In the genomic region with DNA sequence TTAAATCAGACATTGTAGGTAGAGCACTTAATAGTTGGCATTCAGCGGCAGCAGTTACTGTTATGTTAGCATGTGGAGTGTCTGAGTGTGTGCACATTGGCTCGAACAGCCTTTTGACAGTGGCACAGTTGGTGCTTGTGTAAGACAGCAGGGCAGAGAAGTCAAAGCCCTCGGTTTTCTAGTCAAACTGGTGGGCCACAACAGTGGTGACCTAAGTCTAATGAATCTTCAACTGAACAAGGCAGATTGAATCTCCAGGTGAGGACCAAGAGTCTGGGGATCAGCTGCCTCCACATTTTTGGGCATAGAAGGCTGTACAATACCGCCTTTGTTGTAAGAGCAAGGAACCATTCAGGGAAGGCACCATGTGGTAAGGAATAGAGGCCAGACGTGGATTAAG, we compare ENCODE assay signal across 8 cellular contexts. TPM values are rescaled to one million over a fixed set of nuclear protein-coding genes. Genes with fewer than 3 reads are reported as not detected.
DNase-seq lines count a peak whose midpoint lies in the region; ATAC-seq, FAIRE-seq and TF ChIP-seq lines count a peak whose summit lies in the region.
"Not testable (repeated sequence)": the region's sequence is repeated elsewhere in the genome, so short reads cannot be mapped to it uniquely, and the experiment has no call there.

No MANE protein-coding gene starts in this region.

- not testable (repeated sequence) for H3K36me3 Mint-ChIP-seq in H9 (ENCODE audit: insufficient read depth in 1 of 3, low read depth in 3 of 3); activated CD4-positive, alpha-beta memory T cell treated with anti-CD3 and anti-CD28 coated beads, Interleukin-2, amount 10 ng/mL, durations not matched to agents 7 days and 5 days (ENCODE audit: low read depth)

- TF ChIP-seq POLR2A in A549 (IDR thresholded peaks at IDR 0.05; ENCODE audit: low read length); GM12878 (IDR thresholded peaks at IDR 0.05; ENCODE audit: low read depth, low read length): not testable (repeated sequence)

- POLR2A ChIA-PET in A549 (lab: Yijun Ruan, JAX), result interaction anchor here (1.3 kb wide), 1 partner anchor 58 kb away, joined by 4 read pairs; no protein-coding TSS in a partner anchor
- POLR2A ChIA-PET in OCI-LY7 (lab: Charles Lee), result interaction anchor here (0.6 kb wide), 1 partner anchor 41 kb away, joined by 3 read pairs; no protein-coding TSS in a partner anchor
- POLR2A ChIA-PET in activated CD4-positive, alpha-beta memory T cell treated with anti-CD3 and anti-CD28 coated beads, Interleukin-2, amount 10 ng/mL, durations not matched to agents 7 days and 5 days (lab: Charles Lee), result interaction anchor here (0.9 to 2.8 kb wide), 2 partner anchors 15 to 238 kb away, joined by 4 to 10 read pairs; a partner anchor contains a TSS
- POLR2A ChIA-PET in GM12878 (lab: Charles Lee), result interaction anchor here (0.6 kb wide), 1 partner anchor 1477 kb away, joined by 5 read pairs; no protein-coding TSS in a partner anchor

- not testable (repeated sequence) for H4K20me1 ChIP-seq in H9 (ENCODE audit: control insufficient read depth, insufficient read depth, insufficient read length); OCI-LY7 (ENCODE audit: insufficient read depth, low read length); GM12878 (ENCODE audit: control insufficient read depth, insufficient read depth)

- H3K27ac Mint-ChIP-seq in H9; activated CD4-positive, alpha-beta memory T cell treated with anti-CD3 and anti-CD28 coated beads, Interleukin-2, amount 10 ng/mL, durations not matched to agents 7 days and 5 days: not testable (repeated sequence)

- FAIRE-seq in A549 (lab: Jason Lieb, UNC); GM12878 (lab: Jason Lieb, UNC): not testable (repeated sequence)

- H3K27ac ChIP-seq in A549, result peak overlapping the region in 1 of 2 experiments; percentile 92; a peak in 1 of 6 replicates
- H3K27ac ChIP-seq in H9 (ENCODE audit: insufficient read length, low read depth, low read length); OCI-LY7 (ENCODE audit: low read depth, low read length, poor library complexity, severe bottlenecking); GM12878 (ENCODE audit: control insufficient read depth, insufficient read depth); muscle layer of duodenum (ENCODE audit: low read length): not testable (repeated sequence)

- not testable (repeated sequence) for H2BK20ac ChIP-seq in H9 (ENCODE audit: low read depth, low read length, poor library complexity, severe bottlenecking)

- CTCF ChIA-PET in A549 (lab: Yijun Ruan, JAX), result interaction anchor here (0.6 to 4.6 kb wide), 8 partner anchors 10 to 325 kb away, joined by 3 to 42 read pairs (median 5); no protein-coding TSS in a partner anchor
- CTCF ChIA-PET in OCI-LY7 (lab: Charles Lee; ENCODE audit: unreplicated experiment), result not testable (repeated sequence)
- CTCF ChIA-PET in activated CD4-positive, alpha-beta memory T cell treated with anti-CD3 and anti-CD28 coated beads, Interleukin-2, amount 10 ng/mL, durations not matched to agents 7 days and 5 days (lab: Charles Lee), result interaction anchor here (1.0 to 3.4 kb wide), 3 partner anchors 8 to 15 kb away, joined by 3 to 29 read pairs (median 3); no protein-coding TSS in a partner anchor
- CTCF ChIA-PET in GM12878 (lab: Yijun Ruan, JAX), result interaction anchor here (0.6 to 4.1 kb wide), 8 partner anchors 9 to 588 kb away, joined by 3 to 41 read pairs (median 4); a partner anchor contains a TSS

- not testable (repeated sequence) for TF ChIP-seq RAD21 in A549 (conservative IDR thresholded peaks at IDR 0.05 in 1 of 2, IDR thresholded peaks at IDR 0.05 in 1 of 2); GM12878 (IDR thresholded peaks at IDR 0.05; ENCODE audit: insufficient read depth, low read depth, low read length)

- not testable (repeated sequence) for H3K4me3 ChIP-seq in A549
- H3K4me3 ChIP-seq in OCI-LY7 (ENCODE audit: low read depth, low read length, poor library complexity, severe bottlenecking), result peak overlapping the region; percentile 95
- peak overlapping the region; percentile 89 for H3K4me3 ChIP-seq in GM12878
- peak overlapping the region; percentile 96 for H3K4me3 ChIP-seq in fibroblast of the aortic adventitia (ENCODE audit: low read depth, low read length)
- peak overlapping the region; percentile 86 to 95 for H3K4me3 ChIP-seq in muscle layer of duodenum (ENCODE audit: low read depth in 1 of 2, low read length in 2 of 2)
- peak overlapping the region; percentile 92 for H3K4me3 ChIP-seq in skeletal muscle satellite cell (ENCODE audit: low read length)

- not testable (repeated sequence) for TF ChIP-seq CTCF in A549 (IDR thresholded peaks at IDR 0.05); H9 (conservative IDR thresholded peaks at IDR 0.05); OCI-LY7 (conservative IDR thresholded peaks at IDR 0.05; ENCODE audit: low read length); GM12878 (IDR thresholded peaks at IDR 0.05 in 2 of 3, conservative IDR thresholded peaks at IDR 0.05 in 1 of 3; ENCODE audit: control insufficient read depth in 2 of 3, extremely low read depth in 1 of 3, insufficient read depth in 1 of 3, low read depth in 3 of 3, low read length in 3 of 3); fibroblast of the aortic adventitia (IDR thresholded peaks at IDR 0.05; ENCODE audit: insufficient read depth, low read length)

- not testable (repeated sequence) for H3K23ac ChIP-seq in H9 (ENCODE audit: insufficient read length, low read depth, low read length)

- in situ Hi-C loops in GM12878 (cut with MboI), result loop anchor here (5.0 kb wide), 1 partner anchor 328 kb away; no protein-coding TSS in a partner anchor

- ATAC-seq in A549, GM12878: not testable (repeated sequence)

- not testable (repeated sequence) for H2BK120ac ChIP-seq in H9 (ENCODE audit: low read depth, low read length, poor library complexity, severe bottlenecking)

- not testable (repeated sequence) for H3K23me2 ChIP-seq in H9 (ENCODE audit: insufficient read length, low read depth, low read length, poor library complexity, severe bottlenecking)

- peaks cover 14% of the 10 kb centered on the region; the same call in 1 of the 2 replicates for H3K36me3 ChIP-seq in OCI-LY7 (ENCODE audit: insufficient read depth, low read length)
- H3K36me3 ChIP-seq in GM12878 (ENCODE audit: control insufficient read depth in 2 of 2, insufficient read depth in 2 of 2, low read length in 1 of 2); muscle layer of duodenum (ENCODE audit: control insufficient read depth in 1 of 2, insufficient read depth in 2 of 2, low read length in 2 of 2); skeletal muscle satellite cell (ENCODE audit: insufficient read depth, low read length): not testable (repeated sequence)

- H2BK5ac ChIP-seq in H9 (ENCODE audit: insufficient read length, low read length), result not testable (repeated sequence)

- H3K4me2 ChIP-seq in A549, result peak overlapping the region; percentile 76
- H3K4me2 ChIP-seq in H9 (ENCODE audit: insufficient read depth, insufficient read length, low read length), result peak overlapping the region; percentile 83
- H3K4me2 ChIP-seq in OCI-LY7 (ENCODE audit: low read length), result peak overlapping the region; percentile 73
- H3K4me2 ChIP-seq in GM12878 (ENCODE audit: control insufficient read depth, insufficient read depth), result peak overlapping the region; percentile 1; the same call in 1 of the 2 replicates
- peak overlapping the region; percentile 92 for H3K4me2 ChIP-seq in skeletal muscle satellite cell (ENCODE audit: low read length)

- not testable (repeated sequence) for DNase-seq in A549 (ENCODE audit: low read depth in 1 of 2, low spot score in 1 of 2); H9; OCI-LY7 (ENCODE audit: low spot score); activated CD4-positive, alpha-beta memory T cell treated with anti-CD3 and anti-CD28 coated beads, Interleukin-2, amount 10 ng/mL, durations not matched to agents 7 days and 5 days; GM12878 (ENCODE audit: low read depth, low spot score); fibroblast of the aortic adventitia (ENCODE audit: low read depth)

- SMC1A ChIA-PET in GM12878 (lab: Charles Lee; ENCODE audit: uncharacterized antibody, unreplicated experiment), result interaction anchor here (0.7 to 1.2 kb wide), 3 partner anchors 14 to 239 kb away, joined by 3 to 4 read pairs (median 3); a partner anchor contains a TSS

- not testable (repeated sequence) for H2AK5ac ChIP-seq in H9 (ENCODE audit: insufficient read length, low read length)

- H3K9ac ChIP-seq in H9 (ENCODE audit: extremely low read depth, insufficient read length, low read length); GM12878 (ENCODE audit: control insufficient read depth, insufficient read depth, low read length): not testable (repeated sequence)
- H3K9ac ChIP-seq in skeletal muscle satellite cell (ENCODE audit: low read depth, low read length), result peak overlapping the region; percentile 94

- H3K18ac ChIP-seq in H9 (ENCODE audit: insufficient read length, low read depth, low read length), result not testable (repeated sequence)

- H3K27me3 ChIP-seq in H9 (ENCODE audit: insufficient read depth, low read length); GM12878 (replicated peaks in 1 of 2; ENCODE audit: control insufficient read depth in 2 of 2, insufficient read depth in 2 of 2, low read length in 1 of 2); muscle layer of duodenum (ENCODE audit: low read depth, low read length); skeletal muscle satellite cell (ENCODE audit: control insufficient read depth, insufficient read depth, low read length): not testable (repeated sequence)

- not testable (repeated sequence) for H3K79me2 ChIP-seq in H9 (ENCODE audit: insufficient read depth, low read length); OCI-LY7 (ENCODE audit: insufficient read depth, low read depth, low read length); GM12878 (ENCODE audit: control insufficient read depth, insufficient read depth, low read length)

- not testable (repeated sequence) for H3K4ac ChIP-seq in H9 (ENCODE audit: low read depth, low read length)

- not testable (repeated sequence) for H4K5ac ChIP-seq in H9 (ENCODE audit: insufficient read length, low read depth, low read length)

- not testable (repeated sequence) for TF ChIP-seq EP300 in A549 (IDR thresholded peaks at IDR 0.05); GM12878 (IDR thresholded peaks at IDR 0.05; ENCODE audit: borderline replicate concordance in 1 of 2, control insufficient read depth in 1 of 2, low read depth in 2 of 2, low read length in 2 of 2)

- H3K4me1 ChIP-seq in A549; H9 (ENCODE audit: insufficient read depth, low read length); GM12878 (ENCODE audit: control insufficient read depth, insufficient read depth, low read length): not testable (repeated sequence)
- H3K4me1 ChIP-seq in OCI-LY7 (ENCODE audit: insufficient read depth, low read length, poor library complexity, severe bottlenecking), result peaks cover 16% of the 10 kb centered on the region
- peaks cover 0 to 13% of the 10 kb centered on the region in 2 donors for H3K4me1 ChIP-seq in muscle layer of duodenum (ENCODE audit: control insufficient read depth in 1 of 2, insufficient read depth in 2 of 2, low read length in 2 of 2)
- H3K4me1 ChIP-seq in skeletal muscle satellite cell (ENCODE audit: control insufficient read depth, insufficient read depth, low read length), result peaks cover 12% of the 10 kb centered on the region

- H3K4me1 Mint-ChIP-seq in H9, result peaks cover 12 to 16% of the 10 kb centered on the region in 2 experiments
- peaks cover 23% of the 10 kb centered on the region for H3K4me1 Mint-ChIP-seq in activated CD4-positive, alpha-beta memory T cell treated with anti-CD3 and anti-CD28 coated beads, Interleukin-2, amount 10 ng/mL, durations not matched to agents 7 days and 5 days

- H3K27me3 Mint-ChIP-seq in H9 (ENCODE audit: low read depth), result peaks cover 20% of the 10 kb centered on the region
- H3K27me3 Mint-ChIP-seq in activated CD4-positive, alpha-beta memory T cell treated with anti-CD3 and anti-CD28 coated beads, Interleukin-2, amount 10 ng/mL, durations not matched to agents 7 days and 5 days, result not testable (repeated sequence)

- H2BK15ac ChIP-seq in H9 (ENCODE audit: low read depth, low read length), result not testable (repeated sequence)

- BruUV-seq in OCI-LY7 (replicated peaks; lab: Mats Ljungman, UMichigan), result TSS peak; percentile 72
- TSS peak; percentile 77 for BruUV-seq in GM12878 (replicated peaks; lab: Mats Ljungman, UMichigan)

- RAD21 ChIA-PET in GM12878 (lab: Charles Lee; ENCODE audit: unreplicated experiment), result not testable (repeated sequence)

- whole genome bisulfite sequencing in A549 (ENCODE audit: missing lambda C conversion rate), result 91% methylated on average over 5 of the region's 5 CpGs
- no CpG with 5 or more reads among the region's 5 CpGs for WGBS in H9 (ENCODE audit: extremely low coverage, insufficient read length, low lambda C conversion rate)
- WGBS in GM12878 (ENCODE audit: insufficient coverage, insufficient replicate concordance, low lambda C conversion rate, missing lambda C conversion rate), result 94% methylated on average over 5 of the region's 5 CpGs

- H4K8ac ChIP-seq in H9 (replicated peaks; ENCODE audit: insufficient read length, low read depth, low read length), result not testable (repeated sequence)

- H3T11ph ChIP-seq in H9 (ENCODE audit: low read length), result not testable (repeated sequence)

- peak overlapping the region; percentile 95 to 98 for H3K4me3 Mint-ChIP-seq in H9
- H3K4me3 Mint-ChIP-seq in activated CD4-positive, alpha-beta memory T cell treated with anti-CD3 and anti-CD28 coated beads, Interleukin-2, amount 10 ng/mL, durations not matched to agents 7 days and 5 days, result peak overlapping the region; percentile 99

- not testable (repeated sequence) for H3K9me3 Mint-ChIP-seq in H9; activated CD4-positive, alpha-beta memory T cell treated with anti-CD3 and anti-CD28 coated beads, Interleukin-2, amount 10 ng/mL, durations not matched to agents 7 days and 5 days

- not testable (repeated sequence) for H3K14ac ChIP-seq in H9 (ENCODE audit: insufficient read depth, low read length)

- intact Hi-C loops in OCI-LY7 (cut with micrococcal nuclease; ENCODE audit: unreplicated experiment); GM12878 (cut with micrococcal nuclease; ENCODE audit: unreplicated experiment): not testable (repeated sequence)

- not testable (repeated sequence) for H3K9me2 ChIP-seq in OCI-LY7 (ENCODE audit: insufficient read depth, low read length)

- not testable (repeated sequence) for H2AFZ ChIP-seq in H9 (ENCODE audit: low read length); OCI-LY7 (ENCODE audit: low read length); GM12878 (ENCODE audit: control insufficient read depth, low read depth, low read length)

- H4K91ac ChIP-seq in H9 (ENCODE audit: insufficient read length, low read depth, low read length), result not testable (repeated sequence)

- not testable (repeated sequence) for H2BK12ac ChIP-seq in H9 (ENCODE audit: insufficient read length, low read depth, low read length)

- not testable (repeated sequence) for H3K9me3 ChIP-seq in A549; H9 (ENCODE audit: control insufficient read depth, low read depth, low read length); OCI-LY7 (ENCODE audit: low read length); GM12878 (replicated peaks; ENCODE audit: control insufficient read depth, insufficient read depth, low read length); muscle layer of duodenum (ENCODE audit: control insufficient read depth in 1 of 2, low read length in 2 of 2); skeletal muscle satellite cell (replicated peaks; ENCODE audit: low read length)

- H3K56ac ChIP-seq in H9 (ENCODE audit: insufficient read length, low read depth, low read length), result not testable (repeated sequence)

- H3K79me1 ChIP-seq in H9 (ENCODE audit: insufficient read depth, low read depth, low read length, poor library complexity, severe bottlenecking), result not testable (repeated sequence)

RNA-seq across cellular contexts. Expression of a gene that starts 1.3 kb away (rescaled TPM):
- 33.0 and 35.2 TPM in 2 replicates for polyA plus RNA-seq in A549 (2011; rRNA removed)
- 38.9 and 40.1 TPM in 2 replicates for polyA plus RNA-seq in A549 (2012; cell fraction: cytosol; rRNA removed)
- polyA plus RNA-seq in A549 (2012; cell fraction: nucleus; rRNA removed), result 61.7 and 65.6 TPM in 2 replicates
- 25.8 to 30.6 TPM (median 28.1 TPM) in 3 replicates for polyA plus RNA-seq in A549 (2017; fragmentation: RNase III; extraction: RNeasy Plus Mini Kit Qiagen cat#74134 plus additional on column Dnase treatment)
- 45.1 and 49.6 TPM in 2 replicates for polyA minus RNA-seq in A549 (2011; rRNA and poly(A)+ RNA removed)
- 36.9 and 39.8 TPM in 2 replicates for total RNA-seq in H9 (2021)
- 47.2 and 48.2 TPM in 2 replicates for total RNA-seq in OCI-LY7 (2014; rRNA removed; shearing (Covaris generic))
- 50.9 and 53.0 TPM in 2 replicates for total RNA-seq in OCI-LY7 (2022)
- 10 to 100 TPM; 35.8 to 37.3 TPM for total RNA-seq in activated CD4-positive, alpha-beta memory T cell treated with anti-CD3 and anti-CD28 coated beads, Interleukin-2, amount 10 ng/mL, durations not matched to agents 7 days and 5 days
- total RNA-seq in GM12878 (2013; cell fraction: nucleolus; rRNA removed), result 64.7 and 74.0 TPM in 2 replicates
- 25.3 and 31.0 TPM in 2 replicates for total RNA-seq in GM12878 (2014; rRNA removed)
- 24.2 and 24.8 TPM in 2 replicates for total RNA-seq in GM12878 (2014; rRNA removed; fragmentation: Illumina TruSeq; extraction: Trizol)
- 25.8 and 28.2 TPM in 2 replicates for total RNA-seq in GM12878 (2021)
- 8.9 TPM for polyA plus RNA-seq in GM12878 (2011; ENCODE audit: low read depth)
- polyA plus RNA-seq in GM12878 (2011; rRNA removed), result 26.2 and 38.2 TPM in 2 replicates
- polyA plus RNA-seq in GM12878 (2011; cell fraction: cytosol; rRNA removed), result 38.1 and 48.4 TPM in 2 replicates
- polyA plus RNA-seq in GM12878 (2011; cell fraction: nucleus; rRNA removed), result 78.4 and 94.2 TPM in 2 replicates
- 17.4 and 24.5 TPM in 2 replicates for polyA plus RNA-seq in GM12878 (2012)
- 19.0 and 24.9 TPM in 2 replicates for polyA plus RNA-seq in GM12878 (2014; fragmentation: Illumina TruSeq; extraction: Trizol)
- polyA plus RNA-seq in GM12878 (2014; fragmentation: Nextera tagmentation; extraction: Ambion mirVana), result 10 to 100 TPM; 11.2 to 15.2 TPM
- 27.9 and 30.8 TPM in 2 replicates for polyA plus RNA-seq in GM12878 (2014; rRNA removed)
- 10 to 100 TPM; 23.5 to 28.2 TPM for polyA plus RNA-seq in GM12878 (2016; fragmentation: Nextera tagmentation; extraction: Ambion mirVana)
- 33.9 and 42.9 TPM in 2 replicates for polyA minus RNA-seq in GM12878 (2011; rRNA and poly(A)+ RNA removed)
- polyA minus RNA-seq in GM12878 (2011; cell fraction: cytosol; rRNA and poly(A)+ RNA removed), result 8.2 and 9.9 TPM in 2 replicates
- 23.9 and 35.0 TPM in 2 replicates for polyA minus RNA-seq in GM12878 (2011; cell fraction: nucleus; rRNA and poly(A)+ RNA removed)
- 2.7 and 15.4 TPM in 2 replicates for total RNA-seq in fibroblast of the aortic adventitia (ENCODE audit: low replicate concordance)
- 21.0 and 22.8 TPM in 2 replicates for total RNA-seq in skeletal muscle satellite cell (2012; rRNA removed)

Comparison
In these comparisons a context has a peak if more than half of its experiments do, and no peak if none do; other contexts are left out.
1. H3K4me2 ChIP-seq: peak in every context shown above with its lines; median percentile 92 in skeletal muscle satellite cell; 83 in H9; 76 in A549; 73 in OCI-LY7; 1 in GM12878.